11 cellular contexts compared by ENCODE assay signal in genomic region chr11:19598456-19598855, GRCh38.
"Had no signal": no experiment of that assay in that cellular context is flagged by ENCODE, and none has a peak within 500 bp of the region (broad histone marks: within the 10 kb centered on the region; RNA-seq: fewer than 3 reads in every experiment).

No MANE protein-coding gene starts in this region.

- H3K9me3 ChIP-seq: adrenal gland, esophagus muscularis mucosa, prostate gland, right lobe of liver had no signal

- DNase-seq: activated naive CD4-positive, alpha-beta T cell treated with anti-CD3 and anti-CD28 coated beads, Interleukin-2, amount 50 U/mL, for 16 hours; activated T-cell treated with anti-CD3 and anti-CD28 coated beads, Interleukin-2, amount 50 U/mL, for 1 hour; adrenal gland; dorsolateral prefrontal cortex; natural killer cell; right lobe of liver; stimulated activated CD4-positive, alpha-beta T cell treated with anti-CD3 and anti-CD28 coated beads, Interleukin-12 subunit alpha, Interleukin-12 subunit beta, amount 100 ng/mL, for 4 hours; stimulated activated naive CD4-positive, alpha-beta T cell had no signal

- H3K4me3 Mint-ChIP-seq: natural killer cell had no signal

- H3K36me3 Mint-ChIP-seq: natural killer cell had no signal

- H3K36me3 ChIP-seq: adrenal gland, esophagus muscularis mucosa, prostate gland, right lobe of liver had no signal

- H3K9me3 Mint-ChIP-seq: natural killer cell had no signal

- H3K27ac ChIP-seq: adrenal gland, esophagus muscularis mucosa, right lobe of liver had no signal

- H3K4me1 Mint-ChIP-seq: natural killer cell had no signal

- H3K4me3 ChIP-seq: adrenal gland, esophagus muscularis mucosa, prostate gland, right lobe of liver had no signal

- H3K4me1 ChIP-seq: prostate gland had no signal

- H3K27ac Mint-ChIP-seq: natural killer cell had no signal

- ATAC-seq: activated CD4-positive, CD25-positive, alpha-beta regulatory T cell treated with anti-CD3 and anti-CD28 coated beads, Interleukin-2, amount 50 U/mL, for 24 hours; natural killer cell; right lobe of liver had no signal

- H3K27me3 ChIP-seq: adrenal gland, dorsolateral prefrontal cortex, esophagus muscularis mucosa, right lobe of liver had no signal
